In genomic region chr12:69470189-69471094, GRCh38 we compare ENCODE assay signal across 1 cellular context.
TF ChIP-seq lines count a peak whose summit lies in the region.

Gene FRS2, plus strand, starts transcription at chr12:69470388. Its CDS starts 98,643 bp downstream, at chr12:69569031.

TF ChIP-seq in HepG2, 621 proteins besides CTCF, POLR2A, EP300 and RAD21 (continued from another document and continues in another):
- no peak for TF ChIP-seq ZNF318 (CRISPR knock-in tag; IDR thresholded peaks at IDR 0.05)
- no peak; the same call in 1 of the 2 replicates for TF ChIP-seq SNAI1 (CRISPR knock-in tag; IDR thresholded peaks at IDR 0.05; ENCODE audit: borderline replicate concordance)
- TF ChIP-seq NBN (conservative IDR thresholded peaks at IDR 0.05) = no peak
- no peak for TF ChIP-seq MIER2 (CRISPR knock-in tag; IDR thresholded peaks at IDR 0.05)
- TF ChIP-seq MTF1 (CRISPR knock-in tag; IDR thresholded peaks at IDR 0.05) = no peak
- TF ChIP-seq, protein P1, sequence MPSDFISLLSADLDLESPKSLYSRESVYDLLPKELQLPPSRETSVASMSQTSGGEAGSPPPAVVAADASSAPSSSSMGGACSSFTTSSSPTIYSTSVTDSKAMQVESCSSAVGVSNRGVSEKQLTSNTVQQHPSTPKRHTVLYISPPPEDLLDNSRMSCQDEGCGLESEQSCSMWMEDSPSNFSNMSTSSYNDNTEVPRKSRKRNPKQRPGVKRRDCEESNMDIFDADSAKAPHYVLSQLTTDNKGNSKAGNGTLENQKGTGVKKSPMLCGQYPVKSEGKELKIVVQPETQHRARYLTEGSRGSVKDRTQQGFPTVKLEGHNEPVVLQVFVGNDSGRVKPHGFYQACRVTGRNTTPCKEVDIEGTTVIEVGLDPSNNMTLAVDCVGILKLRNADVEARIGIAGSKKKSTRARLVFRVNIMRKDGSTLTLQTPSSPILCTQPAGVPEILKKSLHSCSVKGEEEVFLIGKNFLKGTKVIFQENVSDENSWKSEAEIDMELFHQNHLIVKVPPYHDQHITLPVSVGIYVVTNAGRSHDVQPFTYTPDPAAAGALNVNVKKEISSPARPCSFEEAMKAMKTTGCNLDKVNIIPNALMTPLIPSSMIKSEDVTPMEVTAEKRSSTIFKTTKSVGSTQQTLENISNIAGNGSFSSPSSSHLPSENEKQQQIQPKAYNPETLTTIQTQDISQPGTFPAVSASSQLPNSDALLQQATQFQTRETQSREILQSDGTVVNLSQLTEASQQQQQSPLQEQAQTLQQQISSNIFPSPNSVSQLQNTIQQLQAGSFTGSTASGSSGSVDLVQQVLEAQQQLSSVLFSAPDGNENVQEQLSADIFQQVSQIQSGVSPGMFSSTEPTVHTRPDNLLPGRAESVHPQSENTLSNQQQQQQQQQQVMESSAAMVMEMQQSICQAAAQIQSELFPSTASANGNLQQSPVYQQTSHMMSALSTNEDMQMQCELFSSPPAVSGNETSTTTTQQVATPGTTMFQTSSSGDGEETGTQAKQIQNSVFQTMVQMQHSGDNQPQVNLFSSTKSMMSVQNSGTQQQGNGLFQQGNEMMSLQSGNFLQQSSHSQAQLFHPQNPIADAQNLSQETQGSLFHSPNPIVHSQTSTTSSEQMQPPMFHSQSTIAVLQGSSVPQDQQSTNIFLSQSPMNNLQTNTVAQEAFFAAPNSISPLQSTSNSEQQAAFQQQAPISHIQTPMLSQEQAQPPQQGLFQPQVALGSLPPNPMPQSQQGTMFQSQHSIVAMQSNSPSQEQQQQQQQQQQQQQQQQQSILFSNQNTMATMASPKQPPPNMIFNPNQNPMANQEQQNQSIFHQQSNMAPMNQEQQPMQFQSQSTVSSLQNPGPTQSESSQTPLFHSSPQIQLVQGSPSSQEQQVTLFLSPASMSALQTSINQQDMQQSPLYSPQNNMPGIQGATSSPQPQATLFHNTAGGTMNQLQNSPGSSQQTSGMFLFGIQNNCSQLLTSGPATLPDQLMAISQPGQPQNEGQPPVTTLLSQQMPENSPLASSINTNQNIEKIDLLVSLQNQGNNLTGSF (CRISPR knock-in tag; IDR thresholded peaks at IDR 0.05) = 0 out of 2 replicates have a peak, but pooled peaks have one; percentile 37
- peak in 1 of 2 experiments; percentile 45; a peak in 1 of 4 replicates for TF ChIP-seq ATF4 (CRISPR knock-in tag; IDR thresholded peaks at IDR 0.05)
- TF ChIP-seq ELF1 (CRISPR knock-in tag; IDR thresholded peaks at IDR 0.05) = peak; percentile 69
- TF ChIP-seq SALL1 (CRISPR knock-in tag; IDR thresholded peaks at IDR 0.05) = peak; percentile 73
- peak; percentile 62 for TF ChIP-seq HNRNPLL (IDR thresholded peaks at IDR 0.05; ENCODE audit: low read depth, low read length, poor library complexity, severe bottlenecking)
- TF ChIP-seq ZBTB39 (CRISPR knock-in tag; IDR thresholded peaks at IDR 0.05) = no peak
- no peak for TF ChIP-seq PRDM4 (CRISPR knock-in tag; IDR thresholded peaks at IDR 0.05; ENCODE audit: borderline replicate concordance)
- no peak for TF ChIP-seq ZNF335 (CRISPR knock-in tag; IDR thresholded peaks at IDR 0.05)
- TF ChIP-seq, protein P2, sequence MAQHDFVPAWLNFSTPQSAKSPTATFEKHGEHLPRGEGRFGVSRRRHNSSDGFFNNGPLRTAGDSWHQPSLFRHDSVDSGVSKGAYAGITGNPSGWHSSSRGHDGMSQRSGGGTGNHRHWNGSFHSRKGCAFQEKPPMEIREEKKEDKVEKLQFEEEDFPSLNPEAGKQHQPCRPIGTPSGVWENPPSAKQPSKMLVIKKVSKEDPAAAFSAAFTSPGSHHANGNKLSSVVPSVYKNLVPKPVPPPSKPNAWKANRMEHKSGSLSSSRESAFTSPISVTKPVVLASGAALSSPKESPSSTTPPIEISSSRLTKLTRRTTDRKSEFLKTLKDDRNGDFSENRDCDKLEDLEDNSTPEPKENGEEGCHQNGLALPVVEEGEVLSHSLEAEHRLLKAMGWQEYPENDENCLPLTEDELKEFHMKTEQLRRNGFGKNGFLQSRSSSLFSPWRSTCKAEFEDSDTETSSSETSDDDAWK (CRISPR knock-in tag; IDR thresholded peaks at IDR 0.05) = no peak
- no peak for TF ChIP-seq PRMT3 (CRISPR knock-in tag; IDR thresholded peaks at IDR 0.05; ENCODE audit: borderline replicate concordance, low read depth)
- peak; percentile 65 for TF ChIP-seq ERF (CRISPR knock-in tag; IDR thresholded peaks at IDR 0.05)
- TF ChIP-seq TIGD3 (CRISPR knock-in tag; IDR thresholded peaks at IDR 0.05; ENCODE audit: borderline replicate concordance) = 0 out of 2 replicates have a peak, but pooled peaks have one; percentile 47
- TF ChIP-seq ZNF883 (CRISPR knock-in tag; IDR thresholded peaks at IDR 0.05; ENCODE audit: not compliant biosample characterization) = peak; percentile 53
- no peak for TF ChIP-seq ZNF432 (CRISPR knock-in tag; IDR thresholded peaks at IDR 0.05; ENCODE audit: borderline replicate concordance)
- TF ChIP-seq, protein P3, sequence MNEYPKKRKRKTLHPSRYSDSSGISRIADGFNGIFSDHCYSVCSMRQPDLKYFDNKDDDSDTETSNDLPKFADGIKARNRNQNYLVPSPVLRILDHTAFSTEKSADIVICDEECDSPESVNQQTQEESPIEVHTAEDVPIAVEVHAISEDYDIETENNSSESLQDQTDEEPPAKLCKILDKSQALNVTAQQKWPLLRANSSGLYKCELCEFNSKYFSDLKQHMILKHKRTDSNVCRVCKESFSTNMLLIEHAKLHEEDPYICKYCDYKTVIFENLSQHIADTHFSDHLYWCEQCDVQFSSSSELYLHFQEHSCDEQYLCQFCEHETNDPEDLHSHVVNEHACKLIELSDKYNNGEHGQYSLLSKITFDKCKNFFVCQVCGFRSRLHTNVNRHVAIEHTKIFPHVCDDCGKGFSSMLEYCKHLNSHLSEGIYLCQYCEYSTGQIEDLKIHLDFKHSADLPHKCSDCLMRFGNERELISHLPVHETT (CRISPR knock-in tag; conservative IDR thresholded peaks at IDR 0.05) = no peak
- TF ChIP-seq ZNF253 (CRISPR knock-in tag; IDR thresholded peaks at IDR 0.05; ENCODE audit: borderline replicate concordance) = no peak
- TF ChIP-seq NFIB (CRISPR knock-in tag; IDR thresholded peaks at IDR 0.05; ENCODE audit: borderline replicate concordance) = no peak
- TF ChIP-seq, protein P4, sequence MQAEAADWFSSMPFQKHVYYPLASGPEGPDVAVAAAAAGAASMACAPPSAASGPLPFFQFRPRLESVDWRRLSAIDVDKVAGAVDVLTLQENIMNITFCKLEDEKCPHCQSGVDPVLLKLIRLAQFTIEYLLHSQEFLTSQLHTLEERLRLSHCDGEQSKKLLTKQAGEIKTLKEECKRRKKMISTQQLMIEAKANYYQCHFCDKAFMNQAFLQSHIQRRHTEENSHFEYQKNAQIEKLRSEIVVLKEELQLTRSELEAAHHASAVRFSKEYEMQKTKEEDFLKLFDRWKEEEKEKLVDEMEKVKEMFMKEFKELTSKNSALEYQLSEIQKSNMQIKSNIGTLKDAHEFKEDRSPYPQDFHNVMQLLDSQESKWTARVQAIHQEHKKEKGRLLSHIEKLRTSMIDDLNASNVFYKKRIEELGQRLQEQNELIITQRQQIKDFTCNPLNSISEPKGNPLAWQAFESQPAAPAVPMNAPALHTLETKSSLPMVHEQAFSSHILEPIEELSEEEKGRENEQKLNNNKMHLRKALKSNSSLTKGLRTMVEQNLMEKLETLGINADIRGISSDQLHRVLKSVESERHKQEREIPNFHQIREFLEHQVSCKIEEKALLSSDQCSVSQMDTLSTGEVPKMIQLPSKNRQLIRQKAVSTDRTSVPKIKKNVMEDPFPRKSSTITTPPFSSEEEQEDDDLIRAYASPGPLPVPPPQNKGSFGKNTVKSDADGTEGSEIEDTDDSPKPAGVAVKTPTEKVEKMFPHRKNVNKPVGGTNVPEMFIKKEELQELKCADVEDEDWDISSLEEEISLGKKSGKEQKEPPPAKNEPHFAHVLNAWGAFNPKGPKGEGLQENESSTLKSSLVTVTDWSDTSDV (CRISPR knock-in tag; IDR thresholded peaks at IDR 0.05) = no peak
- TF ChIP-seq ZNF841 (CRISPR knock-in tag; IDR thresholded peaks at IDR 0.05; ENCODE audit: borderline replicate concordance) = no peak
- no peak for TF ChIP-seq ZNF224 (CRISPR knock-in tag; IDR thresholded peaks at IDR 0.05)
